In the genomic region with DNA sequence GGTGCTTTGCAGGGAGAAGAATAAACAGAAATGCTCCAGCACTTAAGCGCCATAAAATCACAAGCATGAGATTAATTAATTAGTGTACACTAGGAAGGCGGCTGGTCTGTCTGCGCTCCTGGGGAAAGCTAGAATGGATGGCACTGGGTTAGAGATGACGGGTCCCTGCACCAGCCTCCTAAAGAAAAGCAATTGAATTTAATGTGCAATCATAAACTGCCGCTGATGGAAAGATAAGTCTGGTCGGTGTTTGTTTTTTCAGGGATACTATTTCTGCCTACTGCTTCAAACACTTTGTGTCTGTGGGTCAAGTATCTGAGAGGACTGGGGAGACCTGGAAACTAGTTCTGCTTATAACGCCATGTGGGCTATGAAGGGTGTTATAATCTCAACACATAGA, we compare ENCODE assay signal across 14 cellular contexts.
"Had no signal": no experiment of that assay in that cellular context is flagged by ENCODE, and none has a peak within 500 bp of the region (broad histone marks: within the 10 kb centered on the region; RNA-seq: fewer than 3 reads in every experiment).

No MANE protein-coding gene starts in this region.

- H3K36me3 ChIP-seq: esophagus squamous epithelium, neural progenitor cell, tibial nerve, uterus had no signal

- H3K4me2 ChIP-seq: hepatocyte, neural progenitor cell had no signal

- H3K27ac ChIP-seq: esophagus squamous epithelium, hepatocyte, neural progenitor cell, tibial nerve, uterus had no signal

- H2AFZ ChIP-seq: hepatocyte, neural progenitor cell had no signal

- H3K79me2 ChIP-seq: hepatocyte had no signal

- H3K27me3 ChIP-seq: hepatocyte, neural progenitor cell, tibial nerve, uterus had no signal

- H3K4me3 ChIP-seq: esophagus squamous epithelium, hepatocyte, neural progenitor cell, tibial nerve, uterus had no signal

- DNase-seq: activated CD4-positive, alpha-beta T cell treated with anti-CD3 and anti-CD28 coated beads for 36 hours; activated CD4-positive, alpha-beta T cell treated with anti-CD3 and anti-CD28 coated beads, Interleukin-2, amount 50 U/mL, for 48 hours; activated gamma-delta T cell treated with Interleukin-2 at 50 U/mL for 16 hours; activated T-cell treated with anti-CD3 and anti-CD28 coated beads for 4 hours; effector CD8-positive, alpha-beta T cell; esophagus squamous epithelium; naive thymus-derived CD4-positive, alpha-beta T cell; stimulated activated CD4-positive, alpha-beta T cell treated with anti-CD3 and anti-CD28 coated beads, Interleukin-2, amount 100 ng/mL, for 24 hours; stimulated activated naive CD8-positive, alpha-beta T cell treated with anti-CD3 and anti-CD28 coated beads, Interleukin-15, Interleukin-2, amounts not matched to agents 100 U/mL and 50 U/mL, for 24 hours; substantia nigra; uterus had no signal

- H3K4me1 ChIP-seq: esophagus squamous epithelium, neural progenitor cell, tibial nerve, uterus had no signal

- H3K9ac ChIP-seq: neural progenitor cell had no signal

- H3K9me3 ChIP-seq: esophagus squamous epithelium, tibial nerve, uterus had no signal
